Comparison of ENCODE assay signal across 9 cellular contexts in the genomic region with DNA sequence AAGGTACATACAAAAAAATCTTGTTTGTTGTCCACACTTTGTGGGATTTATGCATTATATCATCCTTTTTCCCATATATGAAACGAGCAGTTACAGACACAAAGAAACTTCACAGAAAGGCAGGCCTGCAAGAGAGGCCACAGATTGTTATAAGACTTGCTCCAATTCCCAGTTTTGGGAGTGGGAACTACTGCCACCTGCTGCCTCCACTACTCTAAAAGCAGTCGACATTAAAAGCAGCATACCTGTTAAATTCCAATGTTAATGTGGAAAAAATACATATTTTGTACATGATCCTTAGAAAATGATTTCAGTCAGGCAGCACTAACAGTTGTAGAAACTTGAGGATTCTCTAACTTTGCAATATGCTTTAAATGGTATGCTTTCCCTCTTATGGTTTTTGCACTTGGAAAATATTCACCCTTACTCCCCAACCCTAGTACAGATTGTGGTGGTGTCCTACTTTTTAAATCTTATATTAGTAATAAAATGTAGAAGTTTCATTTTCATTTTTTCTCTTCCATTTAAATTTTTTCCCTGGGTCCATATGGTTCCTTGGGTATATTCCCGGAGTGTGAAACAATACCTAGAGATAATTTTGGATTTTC. TPM values are rescaled to one million over a fixed set of nuclear protein-coding genes. Genes with fewer than 3 reads are reported as not detected.
A peak's percentile ranks its signal among the peaks of the same experiment; 100 is the strongest.
DNase-seq lines count a peak whose midpoint lies in the region; ATAC-seq, FAIRE-seq and TF ChIP-seq lines count a peak whose summit lies in the region.
"Had no signal": no experiment of that assay in that cellular context is flagged by ENCODE, and none has a peak within 500 bp of the region (broad histone marks: within the 10 kb centered on the region; RNA-seq: fewer than 3 reads in every experiment).

No MANE protein-coding gene starts in this region.

- TF ChIP-seq CTCF in IMR-90 (conservative IDR thresholded peaks at IDR 0.05; ENCODE audit: low read depth, low read length) (peak; percentile 48), RWPE1 (conservative IDR thresholded peaks at IDR 0.05; ENCODE audit: low read depth) (peak; percentile 73)

- H2BK15ac ChIP-seq in IMR-90 (ENCODE audit: low read depth, low read length), result no peak overlapping the region

- no peak overlapping the region for H2AK5ac ChIP-seq in IMR-90 (ENCODE audit: low read depth, low read length)

- H3K14ac ChIP-seq in IMR-90 (replicated peaks; ENCODE audit: low read depth, low read length), result no peak overlapping the region

- in situ Hi-C loops in IMR-90 (cut with MboI; ENCODE audit: low sequenced_read_pairs), result loop anchor here (25.0 kb wide), 1 partner anchor 180 kb away; no protein-coding TSS in a partner anchor

- H2BK5ac ChIP-seq in IMR-90 (ENCODE audit: low read depth, low read length, poor library complexity, severe bottlenecking), result no peak overlapping the region

- H4K91ac ChIP-seq in IMR-90 (ENCODE audit: insufficient read depth, low read depth, low read length), result no peak overlapping the region

- no peaks in the 10 kb centered on the region for H3K27me3 Mint-ChIP-seq in T-helper 17 cell

- H3K4me3 Mint-ChIP-seq in T-helper 17 cell, result no peak overlapping the region

- H3K27me3 ChIP-seq in IMR-90 (ENCODE audit: control insufficient read depth, insufficient read depth, low read length) (no peaks in the 10 kb centered on the region), small intestine (ENCODE audit: control insufficient read depth in 2 of 2, insufficient read depth in 2 of 2, low read length in 2 of 2) (no peaks in the 10 kb centered on the region)

- FAIRE-seq in small intestine (lab: Jason Lieb, UNC), result no peak

- H3K56ac ChIP-seq in IMR-90 (ENCODE audit: extremely low read depth, insufficient read depth, low read length), result no peak overlapping the region

- no peak overlapping the region for H2BK120ac ChIP-seq in IMR-90 (ENCODE audit: low read depth, low read length)

- 20% methylated on average over 1 of the region's 3 CpGs; no CpG with 5 or more reads in 1 of the 2 experiments for WGBS in IMR-90 (ENCODE audit: extremely low coverage in 2 of 2, insufficient read length in 1 of 2), 2 experiments
- WGBS in small intestine, 3 donors, result 32 to 41% (median 38%) methylated on average over 3 of the region's 3 CpGs

- peaks cover 4% of the 10 kb centered on the region for H3K9me1 ChIP-seq in IMR-90 (ENCODE audit: insufficient read depth, low read length)

- H3K4ac ChIP-seq in IMR-90 (ENCODE audit: low read depth, low read length), result no peak overlapping the region

- TF ChIP-seq RAD21 in IMR-90 (IDR thresholded peaks at IDR 0.05; ENCODE audit: low read length), result peak; percentile 50

- no peak overlapping the region for H3K4me2 ChIP-seq in IMR-90 (ENCODE audit: low read depth, low read length)

- H4K20me1 ChIP-seq in IMR-90 (ENCODE audit: insufficient read depth, low read length), result no peaks in the 10 kb centered on the region

- CTCF ChIA-PET in IMR-90 (lab: Yijun Ruan, JAX) (no interaction called here), RWPE1 (lab: Yijun Ruan, JAX) (no interaction called here)

- no peak for ATAC-seq in IMR-90 (ENCODE audit: low read depth)
- ATAC-seq in HG02852 (IDR thresholded peaks at IDR 0.05; ENCODE audit: unreplicated experiment), result no peak
- no peak for ATAC-seq in GM18858 (IDR thresholded peaks at IDR 0.05; ENCODE audit: unreplicated experiment)
- ATAC-seq in T-helper 17 cell, result no peak

- POLR2A ChIA-PET in IMR-90 (lab: Charles Lee; ENCODE audit: unreplicated experiment), result no interaction called here
- POLR2A ChIA-PET in RWPE1 (lab: Yijun Ruan, JAX; ENCODE audit: low non-redundant PET), result no interaction called here

- dilution Hi-C loops in IMR-90 (cut with HindIII; ENCODE audit: low sequenced_read_pairs, unreplicated experiment), result no loop called here

- H3K9me3 ChIP-seq in IMR-90 (ENCODE audit: control insufficient read depth, insufficient read depth, low read length), result no peaks in the 10 kb centered on the region
- no peaks in the 10 kb centered on the region for H3K9me3 ChIP-seq in small intestine (ENCODE audit: control insufficient read depth, low read depth)
- peaks cover 2% of the 10 kb centered on the region for H3K9me3 ChIP-seq in T-helper 17 cell (ENCODE audit: control insufficient read depth, low read length, poor library complexity, severe bottlenecking)

- no peaks in the 10 kb centered on the region for H3K36me3 Mint-ChIP-seq in T-helper 17 cell (ENCODE audit: low read depth)

- intact Hi-C loops in IMR-90 (cut with micrococcal nuclease), result loop anchor here (1.0 to 2.0 kb wide), 2 partner anchors 77 to 180 kb away; a partner anchor contains a TSS
- intact Hi-C loops in head of caudate nucleus (cut with DNase I), result loop anchor here (10.0 kb wide), 1 partner anchor 183 kb away; no protein-coding TSS in a partner anchor

- no peak overlapping the region for H2BK20ac ChIP-seq in IMR-90 (ENCODE audit: low read depth, low read length)

- peak; percentile 36 for DNase-seq in IMR-90
- DNase-seq in RWPE1 (ENCODE audit: low spot score), result no peak
- DNase-seq in head of caudate nucleus, result peak in 29 of 42 donors; percentile 4 to 53 (median 23)
- peak; percentile 60 for DNase-seq in small intestine
- no peak for DNase-seq in stimulated activated CD4-positive, alpha-beta T cell treated with anti-CD3 and anti-CD28 coated beads, Interleukin-4, amount 100 ng/mL, for 4 hours
- no peak for DNase-seq in T-helper 17 cell

- H4K5ac ChIP-seq in IMR-90 (ENCODE audit: low read depth, low read length), result no peak overlapping the region

- H3K4me1 ChIP-seq in IMR-90 (ENCODE audit: control insufficient read depth, insufficient read depth, low read length) (peaks cover 5% of the 10 kb centered on the region), small intestine (ENCODE audit: control insufficient read depth in 2 of 2, insufficient read depth in 1 of 2, low read depth in 1 of 2, low read length in 1 of 2) (peaks cover 0 to 3% of the 10 kb centered on the region in 2 donors)

- TF ChIP-seq POLR2A in IMR-90 (IDR thresholded peaks at IDR 0.05; ENCODE audit: low read depth, low read length), result no peak

- H3K23ac ChIP-seq in IMR-90 (ENCODE audit: low read depth, low read length), result no peak overlapping the region

- no peak overlapping the region for H2AFZ ChIP-seq in IMR-90 (replicated peaks; ENCODE audit: low read length, poor library complexity)

- H3K27ac Mint-ChIP-seq in T-helper 17 cell, result no peak overlapping the region

- BruUV-seq in IMR-90 (replicated peaks; lab: Mats Ljungman, UMichigan), result no TSS peak

- H3K4me3 ChIP-seq in IMR-90 (ENCODE audit: insufficient read depth, low read depth, low read length) (no peak overlapping the region), small intestine (ENCODE audit: low read depth in 1 of 2, low read length in 2 of 2) (no peak overlapping the region)

- H2AK9ac ChIP-seq in IMR-90 (replicated peaks; ENCODE audit: low read depth, low read length, poor library complexity), result no peak overlapping the region

- H3K79me1 ChIP-seq in IMR-90 (ENCODE audit: low read depth in 1 of 2, low read length in 2 of 2), result no peaks in the 10 kb centered on the region

- H3K27ac ChIP-seq in IMR-90 (ENCODE audit: insufficient read depth, low read length) (no peak overlapping the region), RWPE1 (no peak overlapping the region), small intestine (ENCODE audit: low read depth in 1 of 2, low read length in 1 of 2) (no peak overlapping the region)

- H3K18ac ChIP-seq in IMR-90 (ENCODE audit: low read depth, low read length), result no peak overlapping the region

- H4K8ac ChIP-seq in IMR-90 (ENCODE audit: low read depth in 2 of 2, low read length in 2 of 2), result no peak overlapping the region

- H3K9ac ChIP-seq in IMR-90 (ENCODE audit: low read depth, low read length), result no peak overlapping the region

- no peaks in the 10 kb centered on the region for H3K36me3 ChIP-seq in IMR-90 (ENCODE audit: control insufficient read depth, insufficient read depth, low read length)
- H3K36me3 ChIP-seq in small intestine (ENCODE audit: control insufficient read depth in 2 of 2, insufficient read depth in 2 of 2, low read length in 2 of 2), result no peaks in the 10 kb centered on the region

- no peaks in the 10 kb centered on the region for H3K4me1 Mint-ChIP-seq in T-helper 17 cell

TF ChIP-seq in IMR-90, 13 proteins besides CTCF, POLR2A, EP300 and RAD21:
- TF ChIP-seq SMC3 (IDR thresholded peaks at IDR 0.05; ENCODE audit: low read depth, low read length) (peak; percentile 37), RFX5 (IDR thresholded peaks at IDR 0.05; ENCODE audit: low read depth, low read length) (no peak)

RNA-seq across cellular contexts. Expression of a gene that starts 37.9 kb away (rescaled TPM):
- under 0.01 and 0.18 TPM in 2 replicates for total RNA-seq in IMR-90 (2012; rRNA removed)
- 0.07 and 0.21 TPM in 2 replicates for polyA plus RNA-seq in IMR-90 (2012; rRNA removed)
- polyA plus RNA-seq in IMR-90 (2012; cell fraction: cytosol; rRNA removed), result 0.02 TPM in 1 of 2 replicates, not detected in the other
- 0.09 and 1.0 TPM in 2 replicates for polyA plus RNA-seq in IMR-90 (2012; cell fraction: nucleus; rRNA removed; ENCODE audit: low replicate concordance)
- 1 to 10 TPM in 1 of 3 donors, under 1 TPM in 2; 0.22 to 7.2 (median 0.27) TPM for polyA plus RNA-seq in small intestine
- 1 to 10 TPM in 1 of 2 donors, not detected in 1; 1.6 TPM for total RNA-seq in T-helper 17 cell
- total RNA-seq: LHCN-M2 had no signal

Comparison
In these comparisons a context has a peak if more than half of its experiments do, and no peak if none do; other contexts are left out.
1. DNase-seq: peak in IMR-90 (single experiment), head of caudate nucleus (29 of 42) and small intestine (single experiment); none in RWPE1 (single experiment), stimulated activated CD4-positive, alpha-beta T cell treated with anti-CD3 and anti-CD28 coated beads, Interleukin-4, amount 100 ng/mL, for 4 hours (0 of 2) and T-helper 17 cell (0 of 3).